ENCODE assay signal across 8 cellular contexts in genomic region chr17:39152134-39152884, GRCh38. TPM values are rescaled to one million over a fixed set of nuclear protein-coding genes. Genes with fewer than 3 reads are reported as not detected.
DNase-seq lines count a peak whose midpoint lies in the region; ATAC-seq, FAIRE-seq and TF ChIP-seq lines count a peak whose summit lies in the region.

No MANE protein-coding gene starts in this region.

- peak in 1 of 2 experiments; percentile 54 for DNase-seq in A549 (ENCODE audit: low read depth in 1 of 2, low spot score in 1 of 2)
- peak; percentile 27 for DNase-seq in activated naive CD4-positive, alpha-beta T cell treated with Interleukin-2 at 50 U/mL for 16 hours
- peak; percentile 39 to 53 for DNase-seq in heart right ventricle
- no peak for DNase-seq in gastrocnemius medialis

- TF ChIP-seq POLR2A in A549 (IDR thresholded peaks at IDR 0.05; ENCODE audit: low read length) (no peak), gastrocnemius medialis (IDR thresholded peaks at IDR 0.05) (no peak)

- H3K27me3 ChIP-seq in heart right ventricle (peaks cover 0 to 37% (median 12%) of the 10 kb centered on the region in 7 donors), gastrocnemius medialis (peaks cover 5 to 18% (median 7%) of the 10 kb centered on the region in 3 donors)

- peak in 1 of 2 experiments; percentile 4; a peak in 2 of 6 replicates for ATAC-seq in A549
- peak in 6 of 8 donors; percentile 2 to 25 (median 9) for ATAC-seq in heart right ventricle
- ATAC-seq in gastrocnemius medialis = no peak
- no peak for ATAC-seq in HG02884 (IDR thresholded peaks at IDR 0.05; ENCODE audit: unreplicated experiment)
- no peak for ATAC-seq in GM19324 (IDR thresholded peaks at IDR 0.05; ENCODE audit: low FRiP score, unreplicated experiment)
- no peak for ATAC-seq in GM21515 (IDR thresholded peaks at IDR 0.05; ENCODE audit: unreplicated experiment)

- no peak for FAIRE-seq in A549 (lab: Jason Lieb, UNC)

- POLR2A ChIA-PET in A549 (lab: Yijun Ruan, JAX) = interaction anchor here (0.6 to 2.3 kb wide), 9 partner anchors 8 to 400 kb away, joined by 3 to 21 read pairs (median 6); partner anchors contain the start of genes LASP1, PSMB3 and RPL19

- CTCF ChIA-PET in A549 (lab: Yijun Ruan, JAX) = interaction anchor here (0.6 to 30.5 kb wide), 82 partner anchors 9 to 485 kb away, joined by 3 to 612 read pairs (median 5); partner anchors contain the start of genes ARL5C, EPOP, FBXO47 and LASP1

- TF ChIP-seq RAD21 in A549 (conservative IDR thresholded peaks at IDR 0.05 in 1 of 2, IDR thresholded peaks at IDR 0.05 in 1 of 2) = no peak

- H3K4me3 ChIP-seq in A549 (peak overlapping the region; percentile 89), heart right ventricle (peak overlapping the region; percentile 56 to 94 (median 81)), gastrocnemius medialis (peak overlapping the region; percentile 61 to 89 (median 86))

- peak overlapping the region; percentile 83 for H3K4me2 ChIP-seq in A549

- H3K36me3 ChIP-seq in KOPT-K1 (ENCODE audit: insufficient read depth, low read length) = no peaks in the 10 kb centered on the region
- no peaks in the 10 kb centered on the region for H3K36me3 ChIP-seq in heart right ventricle
- no peaks in the 10 kb centered on the region for H3K36me3 ChIP-seq in gastrocnemius medialis

- in situ Hi-C loops in gastrocnemius medialis (cut with MboI; ENCODE audit: low sequenced_read_pairs in 4 of 4) = loop anchor here in 1 of 4 donors (25.0 kb wide), 1 partner anchor 290 kb away; the partner anchor contains the start of genes LASP1 and RPL23

- H3K4me1 ChIP-seq in A549 = peaks cover 7% of the 10 kb centered on the region
- peaks cover 3 to 40% (median 17%) of the 10 kb centered on the region in 9 donors for H3K4me1 ChIP-seq in heart right ventricle
- peaks cover 11 to 13% of the 10 kb centered on the region in 2 donors for H3K4me1 ChIP-seq in gastrocnemius medialis

- no peaks in the 10 kb centered on the region for H3K9me3 ChIP-seq in A549
- H3K9me3 ChIP-seq in KOPT-K1 (ENCODE audit: insufficient read depth, low read length, poor library complexity, severe bottlenecking) = no peaks in the 10 kb centered on the region
- no peaks in the 10 kb centered on the region for H3K9me3 ChIP-seq in heart right ventricle
- no peaks in the 10 kb centered on the region for H3K9me3 ChIP-seq in gastrocnemius medialis

- intact Hi-C loops in heart right ventricle (cut with DNase I) (loop anchor here (1.0 to 10.0 kb wide), 12 partner anchors 55 to 282 kb away; partner anchors contain the start of genes LASP1 (in 4 of the 10) and FBXO47 (in 1 of the 10)), gastrocnemius medialis (cut with DNase I; ENCODE audit: low total_unique reads) (loop anchor here (1.0 to 2.0 kb wide), 2 partner anchors 169 to 282 kb away; partner anchors contain the start of gene LASP1)

- H3K27ac ChIP-seq in A549 (peak overlapping the region; percentile 37 to 72; a peak in 3 of 6 replicates), KOPT-K1 (ENCODE audit: low read depth, low read length, poor library complexity, severe bottlenecking) (peak overlapping the region; percentile 79), heart right ventricle (peak overlapping the region; percentile 72 to 97 (median 87)), gastrocnemius medialis (peak overlapping the region; percentile 84 to 96 (median 92))

- TF ChIP-seq EP300 in A549 (IDR thresholded peaks at IDR 0.05) = no peak

- 36% methylated on average over 22 of the region's 23 CpGs for WGBS in A549 (ENCODE audit: missing lambda C conversion rate)
- 11 to 12% methylated on average over 23 of the region's 23 CpGs for WGBS in heart right ventricle, 2 donors

- no peak for TF ChIP-seq CTCF in A549 (IDR thresholded peaks at IDR 0.05)
- no peak for TF ChIP-seq CTCF in heart right ventricle (IDR thresholded peaks at IDR 0.05)
- TF ChIP-seq CTCF in gastrocnemius medialis (IDR thresholded peaks at IDR 0.05 in 4 of 5, conservative IDR thresholded peaks at IDR 0.05 in 1 of 5) = no peak

TF ChIP-seq in A549, 52 proteins besides CTCF, POLR2A, EP300 and RAD21:
- TF ChIP-seq FOXS1 (CRISPR knock-in tag; IDR thresholded peaks at IDR 0.05) (no peak), ESRRA (IDR thresholded peaks at IDR 0.05; ENCODE audit: borderline replicate concordance, low read length) (no peak), ZSCAN20 (CRISPR knock-in tag; IDR thresholded peaks at IDR 0.05) (no peak), ZC3H11A (IDR thresholded peaks at IDR 0.05) (no peak), CBX2 (IDR thresholded peaks at IDR 0.05; ENCODE audit: borderline replicate concordance, low read depth) (no peak), KDM5A (IDR thresholded peaks at IDR 0.05) (no peak), RNF2 (IDR thresholded peaks at IDR 0.05; ENCODE audit: borderline replicate concordance, low read depth) (no peak), FOSL2 (IDR thresholded peaks at IDR 0.05) (no peak), FOSL2 (CRISPR knock-in tag; IDR thresholded peaks at IDR 0.05) (no peak), TP53 (CRISPR knock-in tag; IDR thresholded peaks at IDR 0.05) (no peak), SREBF2 (IDR thresholded peaks at IDR 0.05) (no peak), POLR2AphosphoS2 (conservative IDR thresholded peaks at IDR 0.05; ENCODE audit: low read length) (no peak), ELK1 (IDR thresholded peaks at IDR 0.05; ENCODE audit: low read depth, low read length) (no peak), CEBPB (IDR thresholded peaks at IDR 0.05) (no peak), NFE2L2 (conservative IDR thresholded peaks at IDR 0.05; ENCODE audit: low read length) (no peak), BCL3 (IDR thresholded peaks at IDR 0.05) (no peak), NPAS2 (CRISPR knock-in tag; IDR thresholded peaks at IDR 0.05; ENCODE audit: borderline replicate concordance) (no peak), BHLHE40 (IDR thresholded peaks at IDR 0.05; ENCODE audit: low read depth, low read length) (no peak)

RNA-seq across cellular contexts. Expression of gene PLXDC1, which starts 0.9 kb away (rescaled TPM):
- 0.36 and 0.77 TPM in 2 replicates for polyA plus RNA-seq in A549 (2011; rRNA removed)
- 0.16 and 0.23 TPM in 2 replicates for polyA plus RNA-seq in A549 (2012; cell fraction: cytosol; rRNA removed)
- polyA plus RNA-seq in A549 (2012; cell fraction: nucleus; rRNA removed) = 2.0 and 2.4 TPM in 2 replicates
- polyA plus RNA-seq in A549 (2017; fragmentation: RNase III; extraction: RNeasy Plus Mini Kit Qiagen cat#74134 plus additional on column Dnase treatment) = 0.22 to 0.54 TPM (median 0.31 TPM) in 3 replicates
- 0.29 and 0.79 TPM in 2 replicates for polyA minus RNA-seq in A549 (2011; rRNA and poly(A)+ RNA removed)
- total RNA-seq in heart right ventricle = 10 to 100 TPM in 7 of 10 donors, 1 to 10 TPM in 3; 9.1 to 21.3 (median 11.2) TPM
- polyA plus RNA-seq in heart right ventricle = 10 to 100 TPM in 1 of 2 donors, 1 to 10 TPM in 1; 7.3 to 20.0 TPM
- 1 to 10 TPM in 3 of 4 donors, under 1 TPM in 1; 0.49 to 4.5 (median 2.4) TPM for total RNA-seq in gastrocnemius medialis

RNA-seq across cellular contexts. Expression of gene ARL5C, which starts 13.7 kb away (rescaled TPM):
- not detected in 2 replicates for polyA plus RNA-seq in A549 (2011; rRNA removed)
- not detected in 2 replicates for polyA plus RNA-seq in A549 (2012; cell fraction: cytosol; rRNA removed)
- 0.01 TPM in 1 of 2 replicates, not detected in the other for polyA plus RNA-seq in A549 (2012; cell fraction: nucleus; rRNA removed)
- not detected in 3 replicates for polyA plus RNA-seq in A549 (2017; fragmentation: RNase III; extraction: RNeasy Plus Mini Kit Qiagen cat#74134 plus additional on column Dnase treatment)
- polyA minus RNA-seq in A549 (2011; rRNA and poly(A)+ RNA removed) = not detected in 2 replicates
- total RNA-seq in heart right ventricle = not detected
- not detected for polyA plus RNA-seq in heart right ventricle
- under 1 TPM in 2 of 4 donors, not detected in 2; 0.20 to 0.22 TPM for total RNA-seq in gastrocnemius medialis

RNA-seq across cellular contexts. Expression of gene CACNB1, which starts 45.2 kb away (rescaled TPM):
- polyA plus RNA-seq in A549 (2011; rRNA removed) (3.2 and 3.6 TPM in 2 replicates), A549 (2017; fragmentation: RNase III; extraction: RNeasy Plus Mini Kit Qiagen cat#74134 plus additional on column Dnase treatment) (3.4 to 4.3 TPM (median 3.9 TPM) in 3 replicates), heart right ventricle (10 to 100 TPM in 1 of 2 donors, 1 to 10 TPM in 1; 6.8 to 11.5 TPM)
- polyA plus RNA-seq in A549 (2012; cell fraction: cytosol; rRNA removed) = 4.3 and 5.3 TPM in 2 replicates
- polyA plus RNA-seq in A549 (2012; cell fraction: nucleus; rRNA removed) = 17.6 and 19.6 TPM in 2 replicates
- 8.4 and 10.0 TPM in 2 replicates for polyA minus RNA-seq in A549 (2011; rRNA and poly(A)+ RNA removed)
- total RNA-seq in heart right ventricle (1 to 10 TPM; 3.3 to 7.9 (median 4.6) TPM), gastrocnemius medialis (100 to 1,000 TPM; 236 to 432 (median 340) TPM)

RNA-seq across cellular contexts. Expression of gene RPL19, which starts 47.8 kb away (rescaled TPM):
- polyA plus RNA-seq in A549 (2011; rRNA removed) = 1,983 and 2,211 TPM in 2 replicates
- polyA plus RNA-seq in A549 (2012; cell fraction: cytosol; rRNA removed) = 3,586 and 4,539 TPM in 2 replicates
- polyA plus RNA-seq in A549 (2012; cell fraction: nucleus; rRNA removed) = 1,789 and 1,975 TPM in 2 replicates
- polyA plus RNA-seq in A549 (2017; fragmentation: RNase III; extraction: RNeasy Plus Mini Kit Qiagen cat#74134 plus additional on column Dnase treatment) = 2,724 to 2,918 TPM (median 2,862 TPM) in 3 replicates
- 835 and 986 TPM in 2 replicates for polyA minus RNA-seq in A549 (2011; rRNA and poly(A)+ RNA removed)
- 1,000 to 10,000 TPM in 3 of 10 donors, 100 to 1,000 TPM in 7; 907 to 1,150 (median 965) TPM for total RNA-seq in heart right ventricle
- polyA plus RNA-seq in heart right ventricle = 1,000 to 10,000 TPM; 1,654 to 3,029 TPM
- 1,000 to 10,000 TPM; 1,960 to 2,584 (median 2,358) TPM for total RNA-seq in gastrocnemius medialis

Comparison
In these comparisons a context has a peak if more than half of its experiments do, and no peak if none do; other contexts are left out.
1. ATAC-seq: peak in heart right ventricle (6 of 8); none in gastrocnemius medialis (0 of 2), HG02884 (single experiment), GM19324 (single experiment) and GM21515 (single experiment).
2. DNase-seq: peak in activated naive CD4-positive, alpha-beta T cell treated with Interleukin-2 at 50 U/mL for 16 hours (single experiment) and heart right ventricle (2 of 2); none in gastrocnemius medialis (0 of 2).
3. RNA of gene CACNB1, which starts 45.2 kb away (total RNA-seq): 236 to 432 TPM in gastrocnemius medialis; 3.3 to 7.9 TPM in heart right ventricle; every median in the first group is over 10 times any median in the second.
4. Peak in every context shown above with its lines, with median percentiles within 50 percentile points of each other: H3K27ac ChIP-seq and H3K4me3 ChIP-seq.